ENCODE assay signal across 9 cellular contexts in the genomic region with DNA sequence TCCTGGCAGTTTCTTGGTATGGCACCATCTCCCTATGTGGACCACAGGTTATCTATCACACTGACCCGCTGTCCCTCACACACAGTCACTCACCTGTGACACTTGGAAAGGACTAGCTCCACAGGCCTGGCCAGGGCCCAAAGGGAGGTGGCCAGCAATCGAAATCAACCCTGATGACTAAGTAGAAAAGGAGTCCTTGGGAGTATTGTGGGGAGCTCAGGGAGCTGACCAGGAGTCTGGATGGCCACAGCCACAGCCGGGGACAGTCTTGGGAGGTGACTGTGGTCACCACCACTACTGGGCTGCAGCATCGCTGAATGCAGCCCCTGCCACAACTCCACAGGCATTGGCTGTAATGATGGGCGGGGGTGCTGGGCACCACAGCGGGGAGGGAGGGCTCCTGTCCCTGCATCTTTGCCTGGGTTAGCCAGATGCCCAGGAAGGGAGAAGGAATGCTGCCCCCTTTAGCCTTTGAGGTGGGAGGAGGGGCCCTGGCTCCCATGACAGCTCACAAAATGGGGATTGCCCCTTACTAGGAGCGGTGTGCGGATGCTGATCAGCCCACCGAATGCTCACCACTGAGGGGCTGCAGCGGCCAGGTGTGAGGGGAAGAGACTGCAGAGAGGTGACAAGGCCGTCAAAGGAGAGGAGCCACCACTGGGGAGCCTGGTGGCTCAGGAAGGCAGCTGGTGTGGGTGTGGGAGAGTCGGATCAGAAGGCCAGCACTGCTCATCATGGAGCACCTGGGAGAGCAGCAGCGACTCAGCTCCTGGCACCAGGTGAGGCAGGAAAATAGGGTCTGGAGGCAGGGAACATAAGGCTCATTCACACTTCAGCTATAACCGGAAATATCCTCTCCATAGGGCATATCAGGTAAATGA.
DNase-seq lines count a peak whose midpoint lies in the region; ATAC-seq and TF ChIP-seq lines count a peak whose summit lies in the region.
"Had no signal": no experiment of that assay in that cellular context is flagged by ENCODE, and none has a peak within 500 bp of the region (broad histone marks: within the 10 kb centered on the region; RNA-seq: fewer than 3 reads in every experiment).

No MANE protein-coding gene starts in this region.

- intact Hi-C loops in breast epithelium (cut with DNase I; ENCODE audit: low total_unique reads), result loop anchor here (5.0 kb wide), 1 partner anchor 62 kb away; a partner anchor contains a TSS

- H3K4me1 ChIP-seq in CD8-positive, alpha-beta memory T cell (ENCODE audit: insufficient read depth, low read length), result peaks cover 25% of the 10 kb centered on the region
- H3K4me1 ChIP-seq in breast epithelium, result no peaks in the 10 kb centered on the region

- no peaks in the 10 kb centered on the region for H3K36me3 Mint-ChIP-seq in CD8-positive, alpha-beta memory T cell
- H3K36me3 Mint-ChIP-seq in HFFc6 (ENCODE audit: low read depth), result no peaks in the 10 kb centered on the region
- H3K36me3 Mint-ChIP-seq in nephron (ENCODE audit: low read depth), result no peaks in the 10 kb centered on the region

- no peak for DNase-seq in CD8-positive, alpha-beta memory T cell
- DNase-seq in HFFc6 (peak; percentile 45), breast epithelium (ENCODE audit: low spot score in 2 of 2) (no peak), NCI-H2107 treated with DMSO at 0.1 percent for 48 hours (lab: John Stamatoyannopoulos, UW; ENCODE audit: unreplicated experiment) (no peak), NCI-H2029 (lab: John Stamatoyannopoulos, UW) (no peak)
- no peak for DNase-seq in central memory CD4-positive, alpha-beta T cell
- DNase-seq: NCI-H446 had no signal

- ATAC-seq in GM21515 (IDR thresholded peaks at IDR 0.05; ENCODE audit: unreplicated experiment), result no peak

- H3K27ac ChIP-seq in CD8-positive, alpha-beta memory T cell (ENCODE audit: low read depth, low read length), result no peak overlapping the region
- peak overlapping the region; percentile 1 to 45 for H3K27ac ChIP-seq in breast epithelium

- H3K9me3 ChIP-seq in CD8-positive, alpha-beta memory T cell (ENCODE audit: low read length), result no peaks in the 10 kb centered on the region
- no peaks in the 10 kb centered on the region for H3K9me3 ChIP-seq in breast epithelium

- peak overlapping the region; percentile 37 to 86 (median 58) for H3K4me3 Mint-ChIP-seq in CD8-positive, alpha-beta memory T cell
- H3K4me3 Mint-ChIP-seq in HFFc6 (peak overlapping the region; percentile 37; the same call in 1 of the 2 replicates), nephron (peak overlapping the region; percentile 78 to 85 (median 84))

- peaks cover 0 to 6% of the 10 kb centered on the region in 2 donors for H3K27me3 Mint-ChIP-seq in CD8-positive, alpha-beta memory T cell
- no peaks in the 10 kb centered on the region; the same call in 1 of the 2 replicates for H3K27me3 Mint-ChIP-seq in HFFc6 (ENCODE audit: insufficient read depth)
- peaks cover 43% of the 10 kb centered on the region for H3K27me3 Mint-ChIP-seq in nephron (ENCODE audit: low read depth)

- H3K4me1 Mint-ChIP-seq in CD8-positive, alpha-beta memory T cell, result peaks cover 21 to 45% (median 35%) of the 10 kb centered on the region in 3 donors
- H3K4me1 Mint-ChIP-seq in HFFc6 (ENCODE audit: low read depth) (peaks cover 42% of the 10 kb centered on the region), nephron (peaks cover 26% of the 10 kb centered on the region)

- POLR2A ChIA-PET in CD8-positive, alpha-beta memory T cell (lab: Charles Lee), result interaction anchor here (2.0 kb wide), 1 partner anchor 61 kb away, joined by 9 read pairs; a partner anchor contains a TSS

- TF ChIP-seq CTCF in HFFc6 (IDR thresholded peaks at IDR 0.05), result no peak
- no peak for TF ChIP-seq CTCF in breast epithelium (IDR thresholded peaks at IDR 0.05)
- no peak for TF ChIP-seq CTCF in nephron (IDR thresholded peaks at IDR 0.05; ENCODE audit: unreplicated experiment in 3 of 3)

- no peak for TF ChIP-seq POLR2A in breast epithelium (IDR thresholded peaks at IDR 0.05)

- H3K36me3 ChIP-seq in CD8-positive, alpha-beta memory T cell (ENCODE audit: insufficient read depth, low read length), result no peaks in the 10 kb centered on the region
- no peaks in the 10 kb centered on the region for H3K36me3 ChIP-seq in breast epithelium

- H3K27ac Mint-ChIP-seq in CD8-positive, alpha-beta memory T cell, result peak overlapping the region; percentile 48 to 99 (median 98)
- H3K27ac Mint-ChIP-seq in HFFc6, result no peak overlapping the region
- peak overlapping the region in 2 of 3 experiments; percentile 40 to 63 for H3K27ac Mint-ChIP-seq in nephron

- no peaks in the 10 kb centered on the region for H3K27me3 ChIP-seq in CD8-positive, alpha-beta memory T cell (ENCODE audit: insufficient read depth, low read length, poor library complexity, severe bottlenecking)
- H3K27me3 ChIP-seq in breast epithelium, result no peaks in the 10 kb centered on the region

- H3K9me3 Mint-ChIP-seq in CD8-positive, alpha-beta memory T cell, result no peaks in the 10 kb centered on the region
- no peaks in the 10 kb centered on the region for H3K9me3 Mint-ChIP-seq in HFFc6
- no peaks in the 10 kb centered on the region for H3K9me3 Mint-ChIP-seq in nephron

- CTCF ChIA-PET in CD8-positive, alpha-beta memory T cell (lab: Charles Lee), result interaction anchor here (0.7 to 5.7 kb wide), 17 partner anchors 9 to 284 kb away, joined by 3 to 149 read pairs (median 7); a partner anchor contains a TSS

- no peak overlapping the region for H3K4me3 ChIP-seq in CD8-positive, alpha-beta memory T cell (ENCODE audit: low read length)
- no peak overlapping the region for H3K4me3 ChIP-seq in breast epithelium
